ENCODE assay signal across 9 cellular contexts in the genomic region with DNA sequence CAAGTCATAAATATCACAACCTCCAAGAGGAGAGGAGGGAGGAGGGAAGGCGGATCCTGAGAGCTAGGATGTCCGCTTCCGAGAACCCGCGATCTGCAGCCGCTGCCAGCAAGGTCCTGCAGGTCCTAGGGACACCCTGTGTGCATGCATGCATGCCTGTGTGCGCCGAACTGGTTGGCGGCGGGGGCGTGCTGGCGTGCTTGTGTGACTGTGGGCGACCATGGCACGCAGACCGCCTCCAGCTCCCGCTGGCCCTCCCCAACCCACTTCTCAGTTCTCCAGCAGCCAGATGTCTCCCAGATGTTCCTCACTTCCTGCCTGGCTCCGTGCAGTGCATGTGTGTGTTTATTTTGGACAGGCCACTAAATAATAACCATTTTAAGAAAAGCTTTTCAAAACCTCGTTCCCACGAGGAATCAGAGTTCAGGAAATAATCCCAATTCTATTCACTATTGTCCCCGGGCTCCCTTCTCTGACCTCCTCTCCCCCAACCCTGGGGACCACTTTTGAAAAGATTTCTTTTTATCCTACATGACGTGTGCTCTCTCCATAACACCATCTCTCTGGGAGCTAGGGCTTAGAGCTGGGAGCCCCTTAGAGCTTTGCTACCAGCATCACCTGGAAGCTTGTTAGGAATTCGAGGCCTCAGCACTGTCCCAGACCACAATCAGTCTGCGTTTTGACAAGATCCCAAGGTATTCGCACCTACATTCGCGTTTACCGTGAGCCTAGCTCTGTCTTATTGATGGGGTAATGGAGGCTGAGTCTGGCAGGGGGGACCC. TPM values are rescaled to one million over a fixed set of nuclear protein-coding genes. Genes with fewer than 3 reads are reported as not detected.
DNase-seq lines count a peak whose midpoint lies in the region; ATAC-seq and TF ChIP-seq lines count a peak whose summit lies in the region.
"Had no signal": no experiment of that assay in that cellular context is flagged by ENCODE, and none has a peak within 500 bp of the region (broad histone marks: within the 10 kb centered on the region; RNA-seq: fewer than 3 reads in every experiment).

No MANE protein-coding gene starts in this region.

- H3K36me3 ChIP-seq in body of pancreas (replicated peaks in 1 of 2; ENCODE audit: insufficient read depth in 1 of 2, low read depth in 2 of 2) (no peaks in the 10 kb centered on the region), stomach (no peaks in the 10 kb centered on the region)

- H3K27ac ChIP-seq in body of pancreas (peak overlapping the region in 2 of 4 donors; percentile 21 to 23), right cardiac atrium (ENCODE audit: low read length) (peak overlapping the region; percentile 59), stomach (peak overlapping the region; percentile 29 to 84 (median 67))

- intact Hi-C loops in body of pancreas (cut with DNase I) (no loop called here), right cardiac atrium (cut with DNase I) (no loop called here), stomach (cut with DNase I; ENCODE audit: low total_unique reads) (no loop called here)

- no peak for TF ChIP-seq EP300 in stomach (IDR thresholded peaks at IDR 0.05)

- TF ChIP-seq CTCF in HFF-Myc (IDR thresholded peaks at IDR 0.05; ENCODE audit: low read depth, low read length, missing control alignments), result no peak
- TF ChIP-seq CTCF in body of pancreas (IDR thresholded peaks at IDR 0.05), result no peak
- no peak for TF ChIP-seq CTCF in stomach (IDR thresholded peaks at IDR 0.05)

- 61 to 65% methylated on average over 20 to 27 of the region's 27 CpGs for WGBS in body of pancreas, 2 donors
- WGBS in right cardiac atrium, result 21% methylated on average over 27 of the region's 27 CpGs
- WGBS in stomach, 5 donors, result 30 to 62% (median 47%) methylated on average over 22 to 27 of the region's 27 CpGs

- DNase-seq in HFF-Myc (ENCODE audit: extremely low read depth, low read depth) (peak; percentile 97), body of pancreas (peak in 2 of 4 donors; percentile 21 to 30), right cardiac atrium (peak; percentile 76 to 91 (median 89)), stomach (peak; percentile 39), NCI-H82 treated with DMSO at 0.1 percent for 48 hours (lab: John Stamatoyannopoulos, UW; ENCODE audit: unreplicated experiment) (no peak)
- DNase-seq: T-helper 17 cell had no signal

- no peaks in the 10 kb centered on the region for H3K27me3 ChIP-seq in body of pancreas
- no peaks in the 10 kb centered on the region for H3K27me3 ChIP-seq in right cardiac atrium (ENCODE audit: control insufficient read depth, insufficient read depth)
- H3K27me3 ChIP-seq in stomach, result no peaks in the 10 kb centered on the region

- ATAC-seq in body of pancreas (peak; percentile 13), right cardiac atrium (peak; percentile 65 to 75), GM19452 (IDR thresholded peaks at IDR 0.05; ENCODE audit: unreplicated experiment) (no peak), GM18502 (IDR thresholded peaks at IDR 0.05; ENCODE audit: poor library complexity, unreplicated experiment) (no peak), HG02852 (IDR thresholded peaks at IDR 0.05; ENCODE audit: unreplicated experiment) (no peak)
- ATAC-seq: T-helper 17 cell had no signal

- H3K4me1 ChIP-seq in body of pancreas (peaks cover 20% of the 10 kb centered on the region), right cardiac atrium (ENCODE audit: control insufficient read depth, insufficient read depth, low read length) (peaks cover 47% of the 10 kb centered on the region), stomach (peaks cover 46 to 92% (median 83%) of the 10 kb centered on the region in 4 donors)

- peak overlapping the region; percentile 24 for H3K4me3 ChIP-seq in HFF-Myc (replicated peaks; ENCODE audit: low read depth, low read length)
- no peak overlapping the region for H3K4me3 ChIP-seq in body of pancreas
- H3K4me3 ChIP-seq in right cardiac atrium (ENCODE audit: low read length), result no peak overlapping the region
- H3K4me3 ChIP-seq in stomach, result peak overlapping the region in 3 of 4 donors; percentile 11 to 25 (median 19)

- TF ChIP-seq POLR2A in body of pancreas (IDR thresholded peaks at IDR 0.05), result no peak
- no peak for TF ChIP-seq POLR2A in stomach (IDR thresholded peaks at IDR 0.05)

- no peaks in the 10 kb centered on the region for H3K9me3 ChIP-seq in body of pancreas
- no peaks in the 10 kb centered on the region for H3K9me3 ChIP-seq in right cardiac atrium (ENCODE audit: control insufficient read depth, low read length)
- no peaks in the 10 kb centered on the region for H3K9me3 ChIP-seq in stomach

RNA-seq across cellular contexts. Expression of gene UNC5B, which starts 32.5 kb away (rescaled TPM):
- total RNA-seq in body of pancreas, result 10 to 100 TPM; 10.4 to 11.2 TPM
- total RNA-seq in right cardiac atrium, result 10 to 100 TPM; 17.0 to 26.6 (median 24.0) TPM
- polyA plus RNA-seq in right cardiac atrium, result 12.4 TPM
- total RNA-seq in stomach, result 10 to 100 TPM in 2 of 5 donors, 1 to 10 TPM in 3; 5.5 to 42.9 (median 9.4) TPM
- polyA plus RNA-seq in stomach, result 1 to 10 TPM; 1.4 to 3.9 (median 2.0) TPM
- total RNA-seq: T-helper 17 cell had no signal

Comparison
In these comparisons a context has a peak if more than half of its experiments do, and no peak if none do; other contexts are left out.
1. H3K4me3 ChIP-seq: peak in HFF-Myc (single experiment) and stomach (3 of 4); none in body of pancreas (0 of 2) and right cardiac atrium (single experiment).
2. ATAC-seq: peak in body of pancreas (single experiment) and right cardiac atrium (2 of 2); none in GM19452 (single experiment), GM18502 (single experiment) and HG02852 (single experiment).